In the genomic region with DNA sequence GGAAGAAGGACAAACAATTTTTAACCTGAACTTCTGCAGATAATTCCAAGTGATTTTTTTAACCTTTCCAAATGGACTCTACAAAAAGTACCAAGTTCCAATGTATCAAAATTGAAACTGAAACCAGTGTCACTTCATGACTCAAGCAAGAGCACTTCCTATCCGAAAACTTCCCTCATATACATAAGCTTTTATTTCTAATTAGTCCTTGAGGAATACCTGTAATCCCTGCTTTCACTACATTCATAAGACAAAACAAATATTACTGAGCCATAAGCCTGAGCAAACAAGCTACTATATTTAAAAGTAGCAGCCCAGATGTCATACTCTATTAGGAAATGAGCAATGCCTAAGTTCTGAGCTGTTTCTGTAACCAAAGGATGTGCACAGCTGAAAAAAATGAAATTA, we compare ENCODE assay signal across 8 cellular contexts.
A peak's percentile ranks its signal among the peaks of the same experiment; 100 is the strongest.
DNase-seq lines count a peak whose midpoint lies in the region; TF ChIP-seq lines count a peak whose summit lies in the region.

No MANE protein-coding gene starts in this region.

- no peak overlapping the region for H2BK5ac ChIP-seq in mesendoderm (ENCODE audit: low read length)

- H3K4me2 ChIP-seq in Loucy (ENCODE audit: low read depth, low read length, poor library complexity, severe bottlenecking) (peak overlapping the region; percentile 76), mesendoderm (ENCODE audit: low read length) (no peak overlapping the region)

- H4K5ac ChIP-seq in mesendoderm (ENCODE audit: low read length), result no peak overlapping the region

- H3K4ac ChIP-seq in mesendoderm (ENCODE audit: low read depth, low read length), result no peak overlapping the region

- DNase-seq in NCI-H1092 treated with DMSO at 0.1 percent for 48 hours (lab: John Stamatoyannopoulos, UW) (peak; percentile 43), NCI-H1092 (lab: John Stamatoyannopoulos, UW) (no peak), spleen (no peak), mesendoderm (no peak), H7 (no peak), NCI-H1436 treated with DMSO at 0.1 percent for 48 hours (lab: John Stamatoyannopoulos, UW) (no peak)
- DNase-seq in effector memory CD4-positive, alpha-beta T cell, result no peak

- H3K27me3 ChIP-seq in Loucy (ENCODE audit: insufficient read depth, low read length, poor library complexity, severe bottlenecking) (no peaks in the 10 kb centered on the region), spleen (replicated peaks in 1 of 7) (no peaks in the 10 kb centered on the region), mesendoderm (ENCODE audit: insufficient read depth, low read length, poor library complexity) (no peaks in the 10 kb centered on the region), H7 (ENCODE audit: control insufficient read depth, insufficient read depth, low read length) (no peaks in the 10 kb centered on the region; the same call in 1 of the 2 replicates)
- H3K27me3 ChIP-seq in effector memory CD4-positive, alpha-beta T cell (replicated peaks; ENCODE audit: control insufficient read depth, insufficient read depth, low read length, poor library complexity, severe bottlenecking), result no peaks in the 10 kb centered on the region

- H3K27ac ChIP-seq in effector memory CD4-positive, alpha-beta T cell (ENCODE audit: insufficient read depth, low read length, poor library complexity, severe bottlenecking), result no peak overlapping the region
- H3K27ac ChIP-seq in spleen (peak overlapping the region in 7 of 8 donors; percentile 52 to 75 (median 72)), mesendoderm (ENCODE audit: low read depth, low read length) (no peak overlapping the region)

- H3K79me1 ChIP-seq in mesendoderm (ENCODE audit: low read length), result no peaks in the 10 kb centered on the region

- H2BK120ac ChIP-seq in mesendoderm (ENCODE audit: low read depth, low read length), result no peak overlapping the region

- intact Hi-C loops in spleen (cut with DNase I; ENCODE audit: low total_unique reads), result no loop called here

- no peaks in the 10 kb centered on the region for H4K20me1 ChIP-seq in Loucy (ENCODE audit: insufficient read depth, low read length, poor library complexity, severe bottlenecking)

- TF ChIP-seq CTCF in Loucy (conservative IDR thresholded peaks at IDR 0.05; ENCODE audit: low read length) (no peak), spleen (IDR thresholded peaks at IDR 0.05 in 8 of 11, conservative IDR thresholded peaks at IDR 0.05 in 3 of 11) (no peak)

- H3K79me2 ChIP-seq in Loucy (ENCODE audit: insufficient read depth, low read length), result peaks cover 18% of the 10 kb centered on the region; the same call in 1 of the 2 replicates
- H3K79me2 ChIP-seq in mesendoderm (ENCODE audit: control insufficient read depth, insufficient read depth, low read length), result no peaks in the 10 kb centered on the region

- H3K4me3 ChIP-seq in Loucy (ENCODE audit: low read length, poor library complexity, severe bottlenecking) (peak overlapping the region; percentile 58), spleen (peak overlapping the region in 2 of 8 donors; percentile 7 to 44), mesendoderm (ENCODE audit: low read length) (no peak overlapping the region), H7 (ENCODE audit: insufficient read depth, low read depth, low read length) (no peak overlapping the region)
- peak overlapping the region; percentile 26 for H3K4me3 ChIP-seq in effector memory CD4-positive, alpha-beta T cell (ENCODE audit: insufficient read depth, low read depth, low read length, poor library complexity, severe bottlenecking)

- no peaks in the 10 kb centered on the region for H3F3A ChIP-seq in Loucy (ENCODE audit: low read depth)

- H3K9me2 ChIP-seq in Loucy (replicated peaks; ENCODE audit: low read depth, low read length), result no peaks in the 10 kb centered on the region

- no peak overlapping the region for H3K23ac ChIP-seq in mesendoderm (ENCODE audit: low read length)

- H3K18ac ChIP-seq in mesendoderm (ENCODE audit: low read length), result no peak overlapping the region

- H3K4me1 ChIP-seq in Loucy (ENCODE audit: insufficient read depth, low read length, poor library complexity, severe bottlenecking) (peaks cover 7% of the 10 kb centered on the region), spleen (peaks cover 5 to 57% (median 29%) of the 10 kb centered on the region in 6 donors), mesendoderm (ENCODE audit: control insufficient read depth, low read depth, low read length) (no peaks in the 10 kb centered on the region)
- no peaks in the 10 kb centered on the region for H3K4me1 ChIP-seq in effector memory CD4-positive, alpha-beta T cell (ENCODE audit: control insufficient read depth, insufficient read depth, low read length, poor library complexity, severe bottlenecking)

- H3K9ac ChIP-seq in Loucy (ENCODE audit: low read depth, low read length, poor library complexity, severe bottlenecking), result peak overlapping the region; percentile 34
- no peak overlapping the region for H3K9ac ChIP-seq in mesendoderm (ENCODE audit: low read length)

- H4K8ac ChIP-seq in mesendoderm (ENCODE audit: low read depth, low read length), result no peak overlapping the region

- H3K9me3 ChIP-seq in Loucy (ENCODE audit: insufficient read depth, low read depth, low read length), result no peaks in the 10 kb centered on the region
- H3K9me3 ChIP-seq in effector memory CD4-positive, alpha-beta T cell (ENCODE audit: control insufficient read depth, low read length), result no peaks in the 10 kb centered on the region
- H3K9me3 ChIP-seq in spleen, result no peaks in the 10 kb centered on the region

- TF ChIP-seq POLR2A in spleen (IDR thresholded peaks at IDR 0.05), result no peak

- no peak overlapping the region for H2AK5ac ChIP-seq in mesendoderm (ENCODE audit: low read length)

- no peak overlapping the region for H3K56ac ChIP-seq in mesendoderm (ENCODE audit: low read length)

- no peak overlapping the region for H2BK15ac ChIP-seq in mesendoderm (replicated peaks; ENCODE audit: low read depth)

- H2AFZ ChIP-seq in Loucy (ENCODE audit: low read length), result no peak overlapping the region

- no peaks in the 10 kb centered on the region for H3K36me3 ChIP-seq in Loucy (ENCODE audit: insufficient read depth, low read length)
- no peaks in the 10 kb centered on the region for H3K36me3 ChIP-seq in effector memory CD4-positive, alpha-beta T cell (ENCODE audit: control insufficient read depth, insufficient read depth, low read length)
- no peaks in the 10 kb centered on the region for H3K36me3 ChIP-seq in spleen
- no peaks in the 10 kb centered on the region for H3K36me3 ChIP-seq in mesendoderm (ENCODE audit: control insufficient read depth, insufficient read depth, low read length)
- no peaks in the 10 kb centered on the region for H3K36me3 ChIP-seq in H7 (replicated peaks; ENCODE audit: control insufficient read depth, insufficient read depth, low read length)

- 6 to 23% (median 14%) methylated on average over 1 of the region's 1 CpG for WGBS in spleen, 5 donors
- WGBS in mesendoderm (ENCODE audit: extremely low coverage, insufficient coverage, low lambda C conversion rate), result no CpG with 5 or more reads among the region's 1 CpG

Comparison
In these comparisons a context has a peak if more than half of its experiments do, and no peak if none do; other contexts are left out.
1. H3K4me3 ChIP-seq: peak in Loucy (single experiment) and effector memory CD4-positive, alpha-beta T cell (single experiment); none in mesendoderm (single experiment) and H7 (single experiment).
2. H3K27ac ChIP-seq: peak in spleen (7 of 8); none in effector memory CD4-positive, alpha-beta T cell (single experiment) and mesendoderm (single experiment).